10 cellular contexts compared by ENCODE assay signal in genomic region chr6:74598473-74599393, GRCh38.
DNase-seq lines count a peak whose midpoint lies in the region; ATAC-seq and TF ChIP-seq lines count a peak whose summit lies in the region.
"Had no signal": no experiment of that assay in that cellular context is flagged by ENCODE, and none has a peak within 500 bp of the region (broad histone marks: within the 10 kb centered on the region; RNA-seq: fewer than 3 reads in every experiment).

No MANE protein-coding gene starts in this region.

- peaks cover 7% of the 10 kb centered on the region for H3K9me3 Mint-ChIP-seq in stimulated activated effector memory CD8-positive, alpha-beta T cell treated with anti-CD3 and anti-CD28 coated beads, Interleukin-12 subunit alpha, Interleukin-12 subunit beta, amount 100 ng/mL, for 72 hours
- H3K9me3 Mint-ChIP-seq: activated naive CD4-positive, alpha-beta T cell treated with anti-CD3 and anti-CD28 coated beads, Interleukin-2, amount 50 U/mL, for 72 hours had no signal

- H3K27me3 ChIP-seq in BE2C: no peaks in the 10 kb centered on the region
- H3K27me3 ChIP-seq: sigmoid colon had no signal

- no peak overlapping the region for H3K4me3 Mint-ChIP-seq in stimulated activated effector memory CD8-positive, alpha-beta T cell treated with anti-CD3 and anti-CD28 coated beads, Interleukin-12 subunit alpha, Interleukin-12 subunit beta, amount 100 ng/mL, for 72 hours

- ATAC-seq in HG02642 (IDR thresholded peaks at IDR 0.05; ENCODE audit: poor library complexity, unreplicated experiment): peak; percentile 98
- ATAC-seq in stimulated activated effector memory CD8-positive, alpha-beta T cell treated with anti-CD3 and anti-CD28 coated beads, Interleukin-12 subunit alpha, Interleukin-12 subunit beta, amount 100 ng/mL, for 72 hours: peak; percentile 42
- no peak for ATAC-seq in left cardiac atrium

- no peaks in the 10 kb centered on the region for H3K36me3 Mint-ChIP-seq in stimulated activated effector memory CD8-positive, alpha-beta T cell treated with anti-CD3 and anti-CD28 coated beads, Interleukin-12 subunit alpha, Interleukin-12 subunit beta, amount 100 ng/mL, for 72 hours
- H3K36me3 Mint-ChIP-seq: activated naive CD4-positive, alpha-beta T cell treated with anti-CD3 and anti-CD28 coated beads, Interleukin-2, amount 50 U/mL, for 72 hours had no signal

- intact Hi-C loops in left cardiac atrium (cut with DNase I): no loop called here

- no peaks in the 10 kb centered on the region for H3K9me3 ChIP-seq in BE2C
- H3K9me3 ChIP-seq: sigmoid colon had no signal

- TF ChIP-seq CTCF in LNCaP clone FGC (IDR thresholded peaks at IDR 0.05; ENCODE audit: control insufficient read depth, extremely low read depth, insufficient read depth) (no peak), BE2C (IDR thresholded peaks at IDR 0.05; ENCODE audit: low read depth, low read length) (no peak)

- H3K4me3 ChIP-seq in LNCaP clone FGC (ENCODE audit: low read depth, low read length) (no peak overlapping the region), BE2C (ENCODE audit: low read depth, low read length) (no peak overlapping the region)
- H3K4me3 ChIP-seq: sigmoid colon had no signal

- H3K27ac Mint-ChIP-seq in stimulated activated effector memory CD8-positive, alpha-beta T cell treated with anti-CD3 and anti-CD28 coated beads, Interleukin-12 subunit alpha, Interleukin-12 subunit beta, amount 100 ng/mL, for 72 hours: no peak overlapping the region
- H3K27ac Mint-ChIP-seq: activated naive CD4-positive, alpha-beta T cell treated with anti-CD3 and anti-CD28 coated beads, Interleukin-2, amount 50 U/mL, for 72 hours had no signal

- peak; percentile 22 for DNase-seq in DMS153 (lab: John Stamatoyannopoulos, UW)
- no peak for DNase-seq in DMS153 treated with DMSO at 0.1 percent for 48 hours (lab: John Stamatoyannopoulos, UW; ENCODE audit: unreplicated experiment)
- DNase-seq in LNCaP clone FGC (ENCODE audit: low read depth): peak; percentile 82
- no peak for DNase-seq in stimulated activated effector memory CD8-positive, alpha-beta T cell treated with anti-CD3 and anti-CD28 coated beads, Interleukin-12 subunit alpha, Interleukin-12 subunit beta, amount 100 ng/mL, for 72 hours (ENCODE audit: low spot score in 2 of 2)
- DNase-seq in left cardiac atrium: no peak
- DNase-seq in NCI-H2107 treated with DMSO at 0.1 percent for 48 hours (lab: John Stamatoyannopoulos, UW; ENCODE audit: unreplicated experiment): no peak
- DNase-seq in BE2C: no peak
- DNase-seq: sigmoid colon had no signal

- no peaks in the 10 kb centered on the region for H3K36me3 ChIP-seq in BE2C
- H3K36me3 ChIP-seq: sigmoid colon had no signal

- H3K4me1 ChIP-seq in BE2C: no peaks in the 10 kb centered on the region
- H3K4me1 ChIP-seq: sigmoid colon had no signal

- no peaks in the 10 kb centered on the region for H3K4me1 Mint-ChIP-seq in stimulated activated effector memory CD8-positive, alpha-beta T cell treated with anti-CD3 and anti-CD28 coated beads, Interleukin-12 subunit alpha, Interleukin-12 subunit beta, amount 100 ng/mL, for 72 hours

Comparison
In these comparisons a context has a peak if more than half of its experiments do, and no peak if none do; other contexts are left out.
1. DNase-seq: peak in DMS153 (single experiment) and LNCaP clone FGC (single experiment); none in DMS153 treated with DMSO at 0.1 percent for 48 hours (single experiment), stimulated activated effector memory CD8-positive, alpha-beta T cell treated with anti-CD3 and anti-CD28 coated beads, Interleukin-12 subunit alpha, Interleukin-12 subunit beta, amount 100 ng/mL, for 72 hours (0 of 2), left cardiac atrium (single experiment), NCI-H2107 treated with DMSO at 0.1 percent for 48 hours (single experiment) and BE2C (single experiment).
2. ATAC-seq: peak in HG02642 (single experiment) and stimulated activated effector memory CD8-positive, alpha-beta T cell treated with anti-CD3 and anti-CD28 coated beads, Interleukin-12 subunit alpha, Interleukin-12 subunit beta, amount 100 ng/mL, for 72 hours (single experiment); none in left cardiac atrium (0 of 2).